Comparison of ENCODE assay signal across 24 cellular contexts in the genomic region with DNA sequence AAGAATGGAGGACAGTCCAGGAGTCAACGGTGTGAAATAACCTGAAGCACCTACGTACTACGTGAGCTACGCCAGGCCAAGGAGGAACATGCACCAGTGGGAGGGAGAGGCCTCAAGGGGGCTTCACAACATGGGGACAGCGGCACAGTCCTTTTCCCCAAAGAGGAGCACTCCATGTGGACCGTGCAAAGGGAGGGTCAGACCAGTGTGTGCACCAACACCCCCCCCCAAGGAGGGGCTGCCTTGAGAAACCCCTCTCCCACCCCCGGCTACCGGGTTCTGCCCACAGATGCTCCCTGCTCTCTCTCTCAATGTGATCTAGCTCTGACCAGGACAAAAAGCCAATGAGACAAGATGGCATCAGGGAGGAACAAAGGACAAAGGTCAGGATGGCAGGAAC.
DNase-seq lines count a peak whose midpoint lies in the region; ATAC-seq, FAIRE-seq and TF ChIP-seq lines count a peak whose summit lies in the region.
"Had no signal": no experiment of that assay in that cellular context is flagged by ENCODE, and none has a peak within 500 bp of the region (broad histone marks: within the 10 kb centered on the region; RNA-seq: fewer than 3 reads in every experiment).

No MANE protein-coding gene starts in this region.

- TF ChIP-seq RAD21 in GM12878 (IDR thresholded peaks at IDR 0.05; ENCODE audit: insufficient read depth, low read depth, low read length), result no peak

- H3K9me3 ChIP-seq in GM12878 (replicated peaks; ENCODE audit: control insufficient read depth, insufficient read depth, low read length), result no peaks in the 10 kb centered on the region
- H3K9me3 ChIP-seq: MG63 had no signal

- DNase-seq in GM12878 (ENCODE audit: low read depth, low spot score) (no peak), memory B cell (ENCODE audit: low spot score in 2 of 2) (no peak), NCI-H1048 (lab: John Stamatoyannopoulos, UW) (no peak), substantia nigra (lab: John Stamatoyannopoulos, UW) (no peak)
- DNase-seq in stimulated activated naive CD4-positive, alpha-beta T cell treated with Interleukin-2 at 50 U/mL for 16 hours (lab: John Stamatoyannopoulos, UW), result no peak
- DNase-seq: CD8-positive, alpha-beta memory T cell; DMS 273 treated with DMSO at 0.1 percent for 48 hours; DMS79; EL; GDM1; KG1; MG63; NCI-H1694; NCI-H2029 treated with DMSO at 0.1 percent for 48 hours; NCI-H2227 treated with DMSO at 0.1 percent for 48 hours; NCI-H526 treated with DMSO at 0.1 percent for 48 hours; PC-9 had no signal

- no TSS peak for BruUV-seq in GM12878 (replicated peaks; lab: Mats Ljungman, UMichigan)

- H3K4me3 Mint-ChIP-seq in IgD-negative memory B cell (no peak overlapping the region), memory B cell (no peak overlapping the region)
- H3K4me3 Mint-ChIP-seq: CD8-positive, alpha-beta memory T cell had no signal

- no peak overlapping the region for H3K4me2 ChIP-seq in GM12878 (ENCODE audit: control insufficient read depth, insufficient read depth)
- H3K4me2 ChIP-seq: PC-9 had no signal

- ATAC-seq in GM12878, result no peak
- no peak for ATAC-seq in memory B cell (ENCODE audit: low read depth)
- no peak for ATAC-seq in GM18519 (IDR thresholded peaks at IDR 0.05; ENCODE audit: low FRiP score, unreplicated experiment)
- ATAC-seq: Right ventricle myocardium inferior had no signal

- no peaks in the 10 kb centered on the region for H3K27me3 Mint-ChIP-seq in IgD-negative memory B cell
- no peaks in the 10 kb centered on the region for H3K27me3 Mint-ChIP-seq in memory B cell
- H3K27me3 Mint-ChIP-seq: CD8-positive, alpha-beta memory T cell had no signal

- peaks cover 2% of the 10 kb centered on the region for H3K36me3 Mint-ChIP-seq in IgD-negative memory B cell
- peaks cover 40% of the 10 kb centered on the region for H3K36me3 Mint-ChIP-seq in memory B cell

- CTCF ChIA-PET in GM12878 (lab: Yijun Ruan, JAX), result no interaction called here

- no peaks in the 10 kb centered on the region for H3K4me1 ChIP-seq in GM12878 (ENCODE audit: control insufficient read depth, insufficient read depth, low read length)

- no peaks in the 10 kb centered on the region for H4K20me1 ChIP-seq in GM12878 (ENCODE audit: control insufficient read depth, insufficient read depth)

- H3K27me3 ChIP-seq in GM12878 (replicated peaks in 1 of 2; ENCODE audit: control insufficient read depth in 2 of 2, insufficient read depth in 2 of 2, low read length in 1 of 2), result no peaks in the 10 kb centered on the region
- H3K27me3 ChIP-seq: MG63 had no signal

- FAIRE-seq in GM12878 (lab: Jason Lieb, UNC), result no peak
- FAIRE-seq: GM12891, GM19239, H54 had no signal

- RAD21 ChIA-PET in GM12878 (lab: Charles Lee; ENCODE audit: unreplicated experiment), result no interaction called here

- H3K9me3 Mint-ChIP-seq in IgD-negative memory B cell, result no peaks in the 10 kb centered on the region
- no peaks in the 10 kb centered on the region for H3K9me3 Mint-ChIP-seq in memory B cell
- H3K9me3 Mint-ChIP-seq: CD8-positive, alpha-beta memory T cell had no signal

- TF ChIP-seq CTCF in GM12878 (IDR thresholded peaks at IDR 0.05 in 2 of 3, conservative IDR thresholded peaks at IDR 0.05 in 1 of 3; ENCODE audit: control insufficient read depth in 2 of 3, extremely low read depth in 1 of 3, insufficient read depth in 1 of 3, low read depth in 3 of 3, low read length in 3 of 3), result no peak

- SMC1A ChIA-PET in GM12878 (lab: Charles Lee; ENCODE audit: uncharacterized antibody, unreplicated experiment), result interaction anchor here (0.7 kb wide), 1 partner anchor 23 kb away, joined by 3 read pairs; no protein-coding TSS in a partner anchor

- no peak overlapping the region for H3K4me3 ChIP-seq in GM12878
- H3K4me3 ChIP-seq: MG63, PC-9 had no signal

- in situ Hi-C loops in GM12878 (cut with MboI), result no loop called here

- H3K79me2 ChIP-seq in GM12878 (ENCODE audit: control insufficient read depth, insufficient read depth, low read length), result no peaks in the 10 kb centered on the region; the same call in 1 of the 2 replicates

- no peak overlapping the region for H3K9ac ChIP-seq in GM12878 (ENCODE audit: control insufficient read depth, insufficient read depth, low read length)

- intact Hi-C loops in GM12878 (cut with micrococcal nuclease; ENCODE audit: unreplicated experiment), result no loop called here

- WGBS in GM12878 (ENCODE audit: insufficient coverage, insufficient replicate concordance, low lambda C conversion rate, missing lambda C conversion rate), result 82% methylated on average over 8 of the region's 8 CpGs

- H3K27ac Mint-ChIP-seq in IgD-negative memory B cell (peak overlapping the region; percentile 61 to 86 (median 62)), memory B cell (peak overlapping the region; percentile 51)

- H3K36me3 ChIP-seq in GM12878 (ENCODE audit: control insufficient read depth in 2 of 2, insufficient read depth in 2 of 2, low read length in 1 of 2), result peaks cover 15 to 29% of the 10 kb centered on the region in 2 experiments

- TF ChIP-seq EP300 in GM12878 (IDR thresholded peaks at IDR 0.05; ENCODE audit: borderline replicate concordance in 1 of 2, control insufficient read depth in 1 of 2, low read depth in 2 of 2, low read length in 2 of 2), result no peak

- no peak overlapping the region for H2AFZ ChIP-seq in GM12878 (ENCODE audit: control insufficient read depth, low read depth, low read length)
- H2AFZ ChIP-seq: PC-9 had no signal

- H3K27ac ChIP-seq in GM12878 (ENCODE audit: control insufficient read depth, insufficient read depth), result no peak overlapping the region
- no peak overlapping the region for H3K27ac ChIP-seq in substantia nigra (ENCODE audit: low read depth, low read length, poor library complexity, severe bottlenecking)
- H3K27ac ChIP-seq: C4-2B, PC-9 had no signal

- POLR2A ChIA-PET in GM12878 (lab: Charles Lee), result no interaction called here

- TF ChIP-seq POLR2A in GM12878 (IDR thresholded peaks at IDR 0.05; ENCODE audit: low read depth, low read length), result 0 out of 2 replicates have a peak, but pooled peaks have one; percentile 39

- H3K4me1 Mint-ChIP-seq in IgD-negative memory B cell (peaks cover 4 to 8% (median 6%) of the 10 kb centered on the region in 3 donors), memory B cell (peaks cover 16% of the 10 kb centered on the region)

TF ChIP-seq in GM12878, 131 proteins besides CTCF, POLR2A, EP300 and RAD21 (continues in another document):
- TF ChIP-seq YY1 (IDR thresholded peaks at IDR 0.05; ENCODE audit: low read depth, low read length) (no peak), TAF1 (IDR thresholded peaks at IDR 0.05; ENCODE audit: borderline replicate concordance, low read depth, low read length) (no peak), IRF4 (IDR thresholded peaks at IDR 0.05; ENCODE audit: low read depth, low read length) (no peak), JUND (IDR thresholded peaks at IDR 0.05; ENCODE audit: low read depth, low read length) (no peak), CREB1 (IDR thresholded peaks at IDR 0.05; ENCODE audit: low read depth) (no peak)
- TF ChIP-seq, protein P1, sequence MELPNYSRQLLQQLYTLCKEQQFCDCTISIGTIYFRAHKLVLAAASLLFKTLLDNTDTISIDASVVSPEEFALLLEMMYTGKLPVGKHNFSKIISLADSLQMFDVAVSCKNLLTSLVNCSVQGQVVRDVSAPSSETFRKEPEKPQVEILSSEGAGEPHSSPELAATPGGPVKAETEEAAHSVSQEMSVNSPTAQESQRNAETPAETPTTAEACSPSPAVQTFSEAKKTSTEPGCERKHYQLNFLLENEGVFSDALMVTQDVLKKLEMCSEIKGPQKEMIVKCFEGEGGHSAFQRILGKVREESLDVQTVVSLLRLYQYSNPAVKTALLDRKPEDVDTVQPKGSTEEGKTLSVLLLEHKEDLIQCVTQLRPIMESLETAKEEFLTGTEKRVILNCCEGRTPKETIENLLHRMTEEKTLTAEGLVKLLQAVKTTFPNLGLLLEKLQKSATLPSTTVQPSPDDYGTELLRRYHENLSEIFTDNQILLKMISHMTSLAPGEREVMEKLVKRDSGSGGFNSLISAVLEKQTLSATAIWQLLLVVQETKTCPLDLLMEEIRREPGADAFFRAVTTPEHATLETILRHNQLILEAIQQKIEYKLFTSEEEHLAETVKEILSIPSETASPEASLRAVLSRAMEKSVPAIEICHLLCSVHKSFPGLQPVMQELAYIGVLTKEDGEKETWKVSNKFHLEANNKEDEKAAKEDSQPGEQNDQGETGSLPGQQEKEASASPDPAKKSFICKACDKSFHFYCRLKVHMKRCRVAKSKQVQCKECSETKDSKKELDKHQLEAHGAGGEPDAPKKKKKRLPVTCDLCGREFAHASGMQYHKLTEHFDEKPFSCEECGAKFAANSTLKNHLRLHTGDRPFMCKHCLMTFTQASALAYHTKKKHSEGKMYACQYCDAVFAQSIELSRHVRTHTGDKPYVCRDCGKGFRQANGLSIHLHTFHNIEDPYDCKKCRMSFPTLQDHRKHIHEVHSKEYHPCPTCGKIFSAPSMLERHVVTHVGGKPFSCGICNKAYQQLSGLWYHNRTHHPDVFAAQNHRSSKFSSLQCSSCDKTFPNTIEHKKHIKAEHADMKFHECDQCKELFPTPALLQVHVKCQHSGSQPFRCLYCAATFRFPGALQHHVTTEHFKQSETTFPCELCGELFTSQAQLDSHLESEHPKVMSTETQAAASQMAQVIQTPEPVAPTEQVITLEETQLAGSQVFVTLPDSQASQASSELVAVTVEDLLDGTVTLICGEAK (IDR thresholded peaks at IDR 0.05; ENCODE audit: borderline replicate concordance), result no peak
- TF ChIP-seq, protein P2, sequence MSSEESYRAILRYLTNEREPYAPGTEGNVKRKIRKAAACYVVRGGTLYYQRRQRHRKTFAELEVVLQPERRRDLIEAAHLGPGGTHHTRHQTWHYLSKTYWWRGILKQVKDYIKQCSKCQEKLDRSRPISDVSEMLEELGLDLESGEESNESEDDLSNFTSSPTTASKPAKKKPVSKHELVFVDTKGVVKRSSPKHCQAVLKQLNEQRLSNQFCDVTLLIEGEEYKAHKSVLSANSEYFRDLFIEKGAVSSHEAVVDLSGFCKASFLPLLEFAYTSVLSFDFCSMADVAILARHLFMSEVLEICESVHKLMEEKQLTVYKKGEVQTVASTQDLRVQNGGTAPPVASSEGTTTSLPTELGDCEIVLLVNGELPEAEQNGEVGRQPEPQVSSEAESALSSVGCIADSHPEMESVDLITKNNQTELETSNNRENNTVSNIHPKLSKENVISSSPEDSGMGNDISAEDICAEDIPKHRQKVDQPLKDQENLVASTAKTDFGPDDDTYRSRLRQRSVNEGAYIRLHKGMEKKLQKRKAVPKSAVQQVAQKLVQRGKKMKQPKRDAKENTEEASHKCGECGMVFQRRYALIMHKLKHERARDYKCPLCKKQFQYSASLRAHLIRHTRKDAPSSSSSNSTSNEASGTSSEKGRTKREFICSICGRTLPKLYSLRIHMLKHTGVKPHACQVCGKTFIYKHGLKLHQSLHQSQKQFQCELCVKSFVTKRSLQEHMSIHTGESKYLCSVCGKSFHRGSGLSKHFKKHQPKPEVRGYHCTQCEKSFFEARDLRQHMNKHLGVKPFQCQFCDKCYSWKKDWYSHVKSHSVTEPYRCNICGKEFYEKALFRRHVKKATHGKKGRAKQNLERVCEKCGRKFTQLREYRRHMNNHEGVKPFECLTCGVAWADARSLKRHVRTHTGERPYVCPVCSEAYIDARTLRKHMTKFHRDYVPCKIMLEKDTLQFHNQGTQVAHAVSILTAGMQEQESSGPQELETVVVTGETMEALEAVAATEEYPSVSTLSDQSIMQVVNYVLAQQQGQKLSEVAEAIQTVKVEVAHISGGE (CRISPR knock-in tag; IDR thresholded peaks at IDR 0.05), result no peak
